Comparison of ENCODE assay signal across 21 cellular contexts in genomic region chr6:20217476-20217855, GRCh38. TPM values are rescaled to one million over a fixed set of nuclear protein-coding genes. Genes with fewer than 3 reads are reported as not detected.
DNase-seq lines count a peak whose midpoint lies in the region; ATAC-seq and TF ChIP-seq lines count a peak whose summit lies in the region.
"Had no signal": no experiment of that assay in that cellular context is flagged by ENCODE, and none has a peak within 500 bp of the region (broad histone marks: within the 10 kb centered on the region; RNA-seq: fewer than 3 reads in every experiment).

No MANE protein-coding gene starts in this region.

- peak overlapping the region in 2 of 7 donors; percentile 2 to 33 for H3K27ac Mint-ChIP-seq in CD14-positive monocyte
- H3K27ac Mint-ChIP-seq: GM23338; stimulated activated memory B cell treated with anti-CD40 and anti-IgM and Interleukin-4, amounts not matched to agents 10 μg/mL and 1 μg/mL and 100 μg/mL, for 72 hours had no signal

- H3K27me3 ChIP-seq in mesenchymal stem cell (ENCODE audit: control insufficient read depth in 1 of 2, insufficient read depth in 1 of 2, low read length in 2 of 2), result no peaks in the 10 kb centered on the region
- H3K27me3 ChIP-seq: ascending aorta had no signal

- no peak overlapping the region for H2BK15ac ChIP-seq in mesenchymal stem cell (ENCODE audit: low read depth, poor library complexity, severe bottlenecking)

- CTCF ChIA-PET in RWPE1 (lab: Yijun Ruan, JAX), result interaction anchor here (0.7 kb wide), 1 partner anchor 12 kb away, joined by 3 read pairs; no protein-coding TSS in a partner anchor

- DNase-seq in Right ventricle myocardium inferior (ENCODE audit: missing footprints) (no peak), cardiac septum (ENCODE audit: low spot score) (no peak), epithelial cell of prostate (ENCODE audit: low read depth, low spot score) (no peak), mesenchymal stem cell (no peak), lower leg skin (ENCODE audit: low spot score in 2 of 2) (no peak), D341Med (ENCODE audit: low spot score) (no peak), CD14-positive monocyte (ENCODE audit: low spot score) (no peak), RWPE1 (ENCODE audit: low spot score) (no peak)
- DNase-seq: activated CD4-positive, alpha-beta T cell treated with anti-CD3 and anti-CD28 coated beads, Interleukin-2, amount 50 U/mL, for 4 hours; activated naive CD4-positive, alpha-beta T cell; activated T-cell treated with anti-CD3 and anti-CD28 coated beads for 4 hours; cortex of kidney; KG1; naive thymus-derived CD4-positive, alpha-beta T cell; NCI-H1417 treated with DMSO at 0.1 percent for 48 hours had no signal

- no peak for TF ChIP-seq CTCF in lower leg skin (IDR thresholded peaks at IDR 0.05)
- TF ChIP-seq CTCF in CD14-positive monocyte (IDR thresholded peaks at IDR 0.05), result no peak
- no peak for TF ChIP-seq CTCF in RWPE1 (conservative IDR thresholded peaks at IDR 0.05; ENCODE audit: low read depth)

- no peak for TF ChIP-seq POLR2A in lower leg skin (IDR thresholded peaks at IDR 0.05)

- H3K9ac ChIP-seq in mesenchymal stem cell (ENCODE audit: low read length), result peak overlapping the region; percentile 41

- peaks cover 25% of the 10 kb centered on the region for H3K4me1 Mint-ChIP-seq in CD14-positive monocyte

- peak overlapping the region; percentile 19 for H2BK120ac ChIP-seq in mesenchymal stem cell (ENCODE audit: low read depth, low read length)

- H3K36me3 ChIP-seq in mesenchymal stem cell (ENCODE audit: control insufficient read depth in 1 of 2, insufficient read depth in 2 of 2, low read depth in 1 of 2, low read length in 2 of 2), result no peaks in the 10 kb centered on the region
- H3K36me3 ChIP-seq: ascending aorta had no signal

- intact Hi-C loops in Right ventricle myocardium inferior (cut with DNase I) (loop anchor here (10.0 kb wide), 1 partner anchor 413 kb away; no protein-coding TSS in a partner anchor), cardiac septum (cut with DNase I) (no loop called here), lower leg skin (cut with DNase I; ENCODE audit: low total_unique reads) (no loop called here), CD14-positive monocyte (cut with micrococcal nuclease) (loop anchor here in 1 of 2 donors (10.0 kb wide), 1 partner anchor 93 kb away; no protein-coding TSS in a partner anchor)

- H2AFZ ChIP-seq in mesenchymal stem cell (ENCODE audit: low read depth, low read length), result no peak overlapping the region

- H3K27me3 Mint-ChIP-seq in CD14-positive monocyte (ENCODE audit: low read depth in 3 of 3), result peaks cover 0 to 2% (median 1%) of the 10 kb centered on the region in 3 donors
- H3K27me3 Mint-ChIP-seq: stimulated activated memory B cell treated with anti-CD40 and anti-IgM and Interleukin-4, amounts not matched to agents 10 μg/mL and 1 μg/mL and 100 μg/mL, for 72 hours had no signal

- no peak overlapping the region for H2BK5ac ChIP-seq in mesenchymal stem cell (ENCODE audit: low read depth, low read length, poor library complexity, severe bottlenecking)

- H3K4me1 ChIP-seq in mesenchymal stem cell (ENCODE audit: control insufficient read depth, insufficient read depth, low read depth, low read length), result peaks cover 6% of the 10 kb centered on the region

- no peaks in the 10 kb centered on the region for H3K9me3 Mint-ChIP-seq in CD14-positive monocyte
- H3K9me3 Mint-ChIP-seq: GM23338; naive thymus-derived CD4-positive, alpha-beta T cell; stimulated activated memory B cell treated with anti-CD40 and anti-IgM and Interleukin-4, amounts not matched to agents 10 μg/mL and 1 μg/mL and 100 μg/mL, for 72 hours had no signal

- no peaks in the 10 kb centered on the region for H3K9me3 ChIP-seq in mesenchymal stem cell (ENCODE audit: control insufficient read depth, low read length)
- H3K9me3 ChIP-seq: A549, ascending aorta had no signal

- H3K4me3 ChIP-seq in mesenchymal stem cell (ENCODE audit: insufficient read depth in 1 of 2, low read depth in 1 of 2, low read length in 2 of 2), result peak overlapping the region in 1 of 2 experiments; percentile 56
- no peak overlapping the region for H3K4me3 ChIP-seq in lower leg skin (ENCODE audit: low read depth, poor library complexity, severe bottlenecking)
- H3K4me3 ChIP-seq: A549, ascending aorta, GM23338, lung, PC-9 had no signal

- ATAC-seq in Right ventricle myocardium inferior, result peak; percentile 76
- ATAC-seq: A549; GM23338; naive thymus-derived CD4-positive, alpha-beta T cell; stimulated activated memory B cell treated with anti-CD40 and anti-IgM and Interleukin-4, amounts not matched to agents 10 μg/mL and 1 μg/mL and 100 μg/mL, for 72 hours had no signal

- H4K91ac ChIP-seq in mesenchymal stem cell (ENCODE audit: low read length), result no peak overlapping the region

- WGBS in mesenchymal stem cell, result 94% methylated on average over 1 of the region's 2 CpGs
- 27 to 32% methylated on average over 2 of the region's 2 CpGs for WGBS in lower leg skin, 2 donors

- no peak overlapping the region for H3K23ac ChIP-seq in mesenchymal stem cell (ENCODE audit: low read length in 2 of 2)

- H2AK5ac ChIP-seq in mesenchymal stem cell (ENCODE audit: low read length, severe bottlenecking), result no peak overlapping the region

- H3K4ac ChIP-seq in mesenchymal stem cell (ENCODE audit: low read depth in 1 of 2, low read length in 2 of 2), result no peak overlapping the region

- H3K14ac ChIP-seq in mesenchymal stem cell (ENCODE audit: low read length in 2 of 2), result no peak overlapping the region

- no peak overlapping the region for H3K4me2 ChIP-seq in mesenchymal stem cell (ENCODE audit: low read length, poor library complexity, severe bottlenecking)
- H3K4me2 ChIP-seq: A549, GM23338, PC-9 had no signal

- H3K79me1 ChIP-seq in mesenchymal stem cell (replicated peaks; ENCODE audit: low read length, poor library complexity, severe bottlenecking), result no peaks in the 10 kb centered on the region

- H3K36me3 Mint-ChIP-seq in CD14-positive monocyte, result no peaks in the 10 kb centered on the region
- H3K36me3 Mint-ChIP-seq: naive thymus-derived CD4-positive, alpha-beta T cell; stimulated activated memory B cell treated with anti-CD40 and anti-IgM and Interleukin-4, amounts not matched to agents 10 μg/mL and 1 μg/mL and 100 μg/mL, for 72 hours had no signal

- POLR2A ChIA-PET in RWPE1 (lab: Yijun Ruan, JAX; ENCODE audit: low non-redundant PET), result no interaction called here

- H2BK12ac ChIP-seq in mesenchymal stem cell (ENCODE audit: low read length in 2 of 2), result no peak overlapping the region

- no peak overlapping the region for H3K18ac ChIP-seq in mesenchymal stem cell (ENCODE audit: low read depth in 1 of 2, low read length in 2 of 2)

- peak overlapping the region; percentile 52 for H3K27ac ChIP-seq in epithelial cell of prostate
- no peak overlapping the region for H3K27ac ChIP-seq in mesenchymal stem cell (ENCODE audit: low read length, poor library complexity, severe bottlenecking)
- no peak overlapping the region for H3K27ac ChIP-seq in RWPE1
- H3K27ac ChIP-seq: A549, ascending aorta, PC-9 had no signal

- no peak overlapping the region for H4K8ac ChIP-seq in mesenchymal stem cell (ENCODE audit: low read length)

- no peak overlapping the region for H3K4me3 Mint-ChIP-seq in CD14-positive monocyte
- H3K4me3 Mint-ChIP-seq: GM23338; naive thymus-derived CD4-positive, alpha-beta T cell; stimulated activated memory B cell treated with anti-CD40 and anti-IgM and Interleukin-4, amounts not matched to agents 10 μg/mL and 1 μg/mL and 100 μg/mL, for 72 hours had no signal

RNA-seq across cellular contexts. Expression of gene MBOAT1, which starts 5.2 kb away (rescaled TPM):
- 5.3 TPM for total RNA-seq in Right ventricle myocardium inferior
- 2.4 TPM for total RNA-seq in cardiac septum
- polyA plus RNA-seq in mesenchymal stem cell (2013, experiment 1 of 2), result 2.7 TPM
- polyA plus RNA-seq in mesenchymal stem cell (2013, experiment 2 of 2), result 2.9 TPM
- 1 to 10 TPM; 5.8 to 8.2 (median 6.6) TPM for total RNA-seq in lower leg skin
- 1 to 10 TPM; 6.8 to 8.1 TPM for polyA plus RNA-seq in CD14-positive monocyte
